Comparison of ENCODE assay signal across 8 cellular contexts in the genomic region with DNA sequence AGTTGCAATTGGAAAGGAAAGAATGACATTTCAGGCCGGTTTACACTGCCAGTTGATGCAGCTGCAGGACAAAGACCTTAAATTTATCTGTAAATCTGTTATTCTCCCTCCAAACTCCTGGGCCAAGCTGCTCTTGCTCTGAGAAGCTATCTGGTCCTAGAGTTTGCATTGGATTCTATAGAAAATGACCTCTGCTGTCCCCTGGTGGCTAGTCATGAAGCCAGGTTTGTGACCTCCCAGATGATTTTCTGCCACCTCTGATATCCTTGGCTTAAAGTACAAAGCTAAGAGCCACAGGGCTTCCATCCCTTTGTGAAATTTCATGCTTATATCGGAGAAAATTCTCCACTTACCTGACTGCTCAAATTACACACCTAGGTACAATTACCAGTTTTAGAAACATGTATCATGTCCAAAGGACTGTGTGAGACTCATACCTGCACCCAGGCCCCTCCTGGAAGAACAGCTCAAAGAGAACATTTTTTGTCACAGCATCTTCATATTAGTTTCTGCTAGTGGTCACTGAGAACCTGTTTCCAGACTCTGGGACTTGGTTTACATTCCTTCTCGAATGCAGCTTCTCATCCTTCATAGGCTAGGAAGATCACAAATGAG. TPM values are rescaled to one million over a fixed set of nuclear protein-coding genes. Genes with fewer than 3 reads are reported as not detected.
DNase-seq lines count a peak whose midpoint lies in the region; ATAC-seq and TF ChIP-seq lines count a peak whose summit lies in the region.

No MANE protein-coding gene starts in this region.

- H3K9me3 Mint-ChIP-seq in T-helper 2 cell treated with Interferon-gamma antibody and Interleukin-4, amounts not matched to agents 5 μg/mL and 100 μg/mL, for 36 hours = no peaks in the 10 kb centered on the region

- peaks cover 4% of the 10 kb centered on the region for H3K4me1 Mint-ChIP-seq in T-helper 2 cell treated with Interferon-gamma antibody and Interleukin-4, amounts not matched to agents 5 μg/mL and 100 μg/mL, for 36 hours (ENCODE audit: low read depth)

- H3K36me3 Mint-ChIP-seq in T-helper 2 cell treated with Interferon-gamma antibody and Interleukin-4, amounts not matched to agents 5 μg/mL and 100 μg/mL, for 36 hours (ENCODE audit: low read depth) = no peaks in the 10 kb centered on the region

- no peak for ATAC-seq in activated CD4-positive, CD25-positive, alpha-beta regulatory T cell treated with anti-CD3 and anti-CD28 coated beads, Interleukin-2, amount 50 U/mL, for 24 hours

- no peak overlapping the region for H3K27ac Mint-ChIP-seq in T-helper 2 cell treated with Interferon-gamma antibody and Interleukin-4, amounts not matched to agents 5 μg/mL and 100 μg/mL, for 36 hours

- H3K4me3 ChIP-seq in WI38 (ENCODE audit: low read depth, low read length) = no peak overlapping the region

- DNase-seq in T-helper 2 cell (peak in 3 of 5 experiments; percentile 2 to 32 (median 16)), NCI-H1092 (lab: John Stamatoyannopoulos, UW) (peak; percentile 48), myocyte (ENCODE audit: low read depth) (peak; percentile 32), NOMO-1 treated with DMSO at 0.1 percent for 48 hours (lab: John Stamatoyannopoulos, UW; ENCODE audit: unreplicated experiment) (no peak)
- no peak for DNase-seq in T-helper 2 cell treated with Interferon-gamma antibody and Interleukin-4, amounts not matched to agents 5 μg/mL and 100 μg/mL, for 36 hours (ENCODE audit: low spot score)
- peak; percentile 1 for DNase-seq in effector CD8-positive, alpha-beta T cell (lab: John Stamatoyannopoulos, UW)

- peak; percentile 89 for TF ChIP-seq CTCF in WI38 (IDR thresholded peaks at IDR 0.05; ENCODE audit: low read depth, low read length)

- no peak overlapping the region for H3K4me3 Mint-ChIP-seq in T-helper 2 cell treated with Interferon-gamma antibody and Interleukin-4, amounts not matched to agents 5 μg/mL and 100 μg/mL, for 36 hours

- peaks cover 29% of the 10 kb centered on the region for H3K27me3 Mint-ChIP-seq in T-helper 2 cell treated with Interferon-gamma antibody and Interleukin-4, amounts not matched to agents 5 μg/mL and 100 μg/mL, for 36 hours (ENCODE audit: low read depth)

RNA-seq across cellular contexts. Expression of a gene that starts 28.9 kb away (rescaled TPM):
- 20.6 and 25.6 TPM in 2 replicates for total RNA-seq in myocyte
- polyA plus RNA-seq in myocyte (2012) = 23.5 TPM

RNA-seq across cellular contexts. Expression of a gene that starts 46.4 kb away (rescaled TPM):
- total RNA-seq in myocyte = not detected in 2 replicates
- not detected for polyA plus RNA-seq in myocyte (2012)

RNA-seq across cellular contexts. Expression of a gene that starts 54.7 kb away (rescaled TPM):
- 17.8 and 19.1 TPM in 2 replicates for total RNA-seq in myocyte
- polyA plus RNA-seq in myocyte (2012) = 16.8 TPM

Comparison
In these comparisons a context has a peak if more than half of its experiments do, and no peak if none do; other contexts are left out.
1. DNase-seq: peak in T-helper 2 cell (3 of 5), NCI-H1092 (single experiment), effector CD8-positive, alpha-beta T cell (single experiment) and myocyte (single experiment); none in T-helper 2 cell treated with Interferon-gamma antibody and Interleukin-4, amounts not matched to agents 5 μg/mL and 100 μg/mL, for 36 hours (single experiment) and NOMO-1 treated with DMSO at 0.1 percent for 48 hours (single experiment).